8 cellular contexts compared by ENCODE assay signal in genomic region chr12:56636118-56636674, GRCh38. TPM values are rescaled to one million over a fixed set of nuclear protein-coding genes. Genes with fewer than 3 reads are reported as not detected.
A peak's percentile ranks its signal among the peaks of the same experiment; 100 is the strongest.
DNase-seq lines count a peak whose midpoint lies in the region; ATAC-seq and TF ChIP-seq lines count a peak whose summit lies in the region.

No MANE protein-coding gene starts in this region.

- POLR2A ChIA-PET in CD4-positive, alpha-beta memory T cell (lab: Charles Lee; ENCODE audit: partially characterized antibody), result interaction anchor here (0.6 to 10.0 kb wide), 35 partner anchors 8 to 705 kb away, joined by 3 to 210 read pairs (median 4); partner anchors contain the start of genes ATP5F1B, DGKA, GLS2 and NAB2

- no peaks in the 10 kb centered on the region for H3K27me3 ChIP-seq in CD4-positive, alpha-beta memory T cell (ENCODE audit: insufficient read depth, low read length)
- no peaks in the 10 kb centered on the region for H3K27me3 ChIP-seq in HL-60 (ENCODE audit: insufficient read depth, poor library complexity, severe bottlenecking)

- CTCF ChIA-PET in CD4-positive, alpha-beta memory T cell (lab: Charles Lee; ENCODE audit: partially characterized antibody), result interaction anchor here (0.5 to 3.7 kb wide), 32 partner anchors 8 to 899 kb away, joined by 3 to 68 read pairs (median 5); partner anchors contain the start of genes ATP5F1B, IL23A, PTGES3 and RBMS2
- CTCF ChIA-PET in activated CD8-positive, alpha-beta memory T cell treated with anti-CD3 and anti-CD28 coated beads, Interleukin-2, amount 10 ng/mL, durations not matched to agents 7 days and 5 days (lab: Charles Lee), result interaction anchor here (0.6 to 4.4 kb wide), 41 partner anchors 9 to 604 kb away, joined by 3 to 54 read pairs (median 4); partner anchors contain the start of genes ATP5F1B, GLS2, NACA and PAN2

- H3K27me3 Mint-ChIP-seq in CD4-positive, alpha-beta memory T cell, result no peaks in the 10 kb centered on the region
- H3K27me3 Mint-ChIP-seq in activated CD8-positive, alpha-beta memory T cell treated with anti-CD3 and anti-CD28 coated beads, Interleukin-2, amount 10 ng/mL, durations not matched to agents 7 days and 5 days, result no peaks in the 10 kb centered on the region
- H3K27me3 Mint-ChIP-seq in endothelial cell (ENCODE audit: unreplicated experiment), result peaks cover 15% of the 10 kb centered on the region

- peaks cover 31% of the 10 kb centered on the region for H3K36me3 ChIP-seq in CD4-positive, alpha-beta memory T cell (ENCODE audit: insufficient read depth, low read length)
- peaks cover 10% of the 10 kb centered on the region for H3K36me3 ChIP-seq in mucosa of descending colon (ENCODE audit: low read depth)

- H3K4me1 ChIP-seq in CD4-positive, alpha-beta memory T cell (ENCODE audit: insufficient read depth, low read length), result peaks cover 50% of the 10 kb centered on the region
- H3K4me1 ChIP-seq in mucosa of descending colon (ENCODE audit: low read depth), result peaks cover 48% of the 10 kb centered on the region

- H3K4me1 Mint-ChIP-seq in CD4-positive, alpha-beta memory T cell, result peaks cover 34 to 66% (median 50%) of the 10 kb centered on the region in 4 donors
- H3K4me1 Mint-ChIP-seq in activated CD8-positive, alpha-beta memory T cell treated with anti-CD3 and anti-CD28 coated beads, Interleukin-2, amount 10 ng/mL, durations not matched to agents 7 days and 5 days, result peaks cover 59% of the 10 kb centered on the region
- H3K4me1 Mint-ChIP-seq in endothelial cell (ENCODE audit: unreplicated experiment), result peaks cover 45% of the 10 kb centered on the region

- peak overlapping the region; percentile 86 to 99 (median 96) for H3K4me3 Mint-ChIP-seq in CD4-positive, alpha-beta memory T cell
- peak overlapping the region; percentile 82 for H3K4me3 Mint-ChIP-seq in activated CD8-positive, alpha-beta memory T cell treated with anti-CD3 and anti-CD28 coated beads, Interleukin-2, amount 10 ng/mL, durations not matched to agents 7 days and 5 days
- peak overlapping the region; percentile 94 for H3K4me3 Mint-ChIP-seq in endothelial cell (ENCODE audit: unreplicated experiment)

- no peaks in the 10 kb centered on the region for H3K9me3 ChIP-seq in CD4-positive, alpha-beta memory T cell (ENCODE audit: control insufficient read depth in 1 of 2, low read length in 2 of 2)
- no peaks in the 10 kb centered on the region for H3K9me3 ChIP-seq in mucosa of descending colon

- peak overlapping the region; percentile 82 to 99 (median 97) for H3K27ac Mint-ChIP-seq in CD4-positive, alpha-beta memory T cell
- H3K27ac Mint-ChIP-seq in activated CD8-positive, alpha-beta memory T cell treated with anti-CD3 and anti-CD28 coated beads, Interleukin-2, amount 10 ng/mL, durations not matched to agents 7 days and 5 days, result peak overlapping the region; percentile 87
- H3K27ac Mint-ChIP-seq in endothelial cell (ENCODE audit: unreplicated experiment), result peak overlapping the region; percentile 92

- ATAC-seq in GM19455 (IDR thresholded peaks at IDR 0.05; ENCODE audit: unreplicated experiment), result peak; percentile 51
- peak; percentile 74 for ATAC-seq in activated CD8-positive, alpha-beta memory T cell treated with anti-CD3 and anti-CD28 coated beads, Interleukin-2, amount 10 ng/mL, durations not matched to agents 7 days and 5 days
- ATAC-seq in mucosa of descending colon, result peak; percentile 76

- intact Hi-C loops in CD4-positive, alpha-beta memory T cell (cut with micrococcal nuclease), result loop anchor here (1.0 to 10.0 kb wide), 10 partner anchors 10 to 811 kb away; partner anchors contain the start of genes DNAJC14, NAB2, NACA and PRIM1
- intact Hi-C loops in mucosa of descending colon (cut with DNase I, micrococcal nuclease), result loop anchor here in 1 of 2 donors (10.0 kb wide), 1 partner anchor 111 kb away; the partner anchor contains the start of gene RBMS2

- peaks cover 27 to 42% of the 10 kb centered on the region in 2 donors for H3K36me3 Mint-ChIP-seq in CD4-positive, alpha-beta memory T cell
- H3K36me3 Mint-ChIP-seq in activated CD8-positive, alpha-beta memory T cell treated with anti-CD3 and anti-CD28 coated beads, Interleukin-2, amount 10 ng/mL, durations not matched to agents 7 days and 5 days, result peaks cover 26% of the 10 kb centered on the region
- H3K36me3 Mint-ChIP-seq in endothelial cell (ENCODE audit: low read depth, unreplicated experiment), result peaks cover 23% of the 10 kb centered on the region

- TF ChIP-seq CTCF in HL-60 (IDR thresholded peaks at IDR 0.05; ENCODE audit: insufficient read depth, low read length) (no peak), endothelial cell (IDR thresholded peaks at IDR 0.05; ENCODE audit: unreplicated experiment) (no peak), mucosa of descending colon (IDR thresholded peaks at IDR 0.05) (no peak)

- peak overlapping the region; percentile 58 to 64 for H3K4me3 ChIP-seq in CD4-positive, alpha-beta memory T cell (ENCODE audit: low read length in 2 of 2)
- H3K4me3 ChIP-seq in HL-60 (replicated peaks; ENCODE audit: insufficient read depth, low read length), result peak overlapping the region; percentile 77
- peak overlapping the region; percentile 67 for H3K4me3 ChIP-seq in mucosa of descending colon

- peak; percentile 74 to 93 (median 76) for DNase-seq in CD4-positive, alpha-beta memory T cell
- DNase-seq in HL-60 (ENCODE audit: low read depth in 1 of 2, low spot score in 1 of 2), result peak in 1 of 2 experiments; percentile 96
- DNase-seq in NOMO-1 treated with DMSO at 0.1 percent for 48 hours (lab: John Stamatoyannopoulos, UW; ENCODE audit: unreplicated experiment), result peak; percentile 89
- DNase-seq in activated CD8-positive, alpha-beta memory T cell treated with anti-CD3 and anti-CD28 coated beads, Interleukin-2, amount 10 ng/mL, durations not matched to agents 7 days and 5 days, result peak; percentile 95
- DNase-seq in endothelial cell (ENCODE audit: low spot score), result peak; percentile 61
- DNase-seq in mucosa of descending colon, result peak; percentile 93 to 96 (median 95)
- DNase-seq in stimulated activated CD8-positive, alpha-beta memory T cell treated with anti-CD3 and anti-CD28 coated beads, Interleukin-4, amount 100 ng/mL, for 1 hour (ENCODE audit: low read depth in 2 of 2, low spot score in 1 of 2), result peak; percentile 60 to 64

- no peaks in the 10 kb centered on the region for H3K9me3 Mint-ChIP-seq in CD4-positive, alpha-beta memory T cell
- H3K9me3 Mint-ChIP-seq in activated CD8-positive, alpha-beta memory T cell treated with anti-CD3 and anti-CD28 coated beads, Interleukin-2, amount 10 ng/mL, durations not matched to agents 7 days and 5 days (ENCODE audit: low read depth), result no peaks in the 10 kb centered on the region
- no peaks in the 10 kb centered on the region for H3K9me3 Mint-ChIP-seq in endothelial cell (ENCODE audit: unreplicated experiment)

- H3K27ac ChIP-seq in CD4-positive, alpha-beta memory T cell (ENCODE audit: low read depth, low read length), result peak overlapping the region; percentile 81
- H3K27ac ChIP-seq in HL-60 (replicated peaks), result peak overlapping the region; percentile 74

RNA-seq across cellular contexts. Expression of gene BAZ2A, which starts 6.1 kb away (rescaled TPM):
- total RNA-seq in CD4-positive, alpha-beta memory T cell, result 100 to 1,000 TPM; 206 to 212 TPM
- 10 to 100 TPM in 1 of 2 donors, 1 to 10 TPM in 1; 3.8 to 36.6 TPM for polyA plus RNA-seq in CD4-positive, alpha-beta memory T cell
- 100 to 1,000 TPM; 110 to 113 TPM for total RNA-seq in activated CD8-positive, alpha-beta memory T cell treated with anti-CD3 and anti-CD28 coated beads, Interleukin-2, amount 10 ng/mL, durations not matched to agents 7 days and 5 days
- total RNA-seq in endothelial cell (ENCODE audit: unreplicated experiment) (165 TPM), mucosa of descending colon (100 to 1,000 TPM; 109 to 144 (median 110) TPM)

RNA-seq across cellular contexts. Expression of gene ATP5F1B, which starts 9.6 kb away (rescaled TPM):
- total RNA-seq in CD4-positive, alpha-beta memory T cell, result 100 to 1,000 TPM; 243 to 256 TPM
- polyA plus RNA-seq in CD4-positive, alpha-beta memory T cell, result 1,000 to 10,000 TPM in 1 of 2 donors, 100 to 1,000 TPM in 1; 771 to 1,156 TPM
- total RNA-seq in activated CD8-positive, alpha-beta memory T cell treated with anti-CD3 and anti-CD28 coated beads, Interleukin-2, amount 10 ng/mL, durations not matched to agents 7 days and 5 days, result 100 to 1,000 TPM; 583 to 726 TPM
- 519 TPM for total RNA-seq in endothelial cell (ENCODE audit: unreplicated experiment)
- total RNA-seq in mucosa of descending colon, result 1,000 to 10,000 TPM in 2 of 3 donors, 100 to 1,000 TPM in 1; 874 to 1,329 (median 1,265) TPM

RNA-seq across cellular contexts. Expression of gene PTGES3, which starts 51.9 kb away (rescaled TPM):
- 100 to 1,000 TPM; 191 to 195 TPM for total RNA-seq in CD4-positive, alpha-beta memory T cell
- 100 to 1,000 TPM; 261 to 353 TPM for polyA plus RNA-seq in CD4-positive, alpha-beta memory T cell
- 100 to 1,000 TPM; 241 to 268 TPM for total RNA-seq in activated CD8-positive, alpha-beta memory T cell treated with anti-CD3 and anti-CD28 coated beads, Interleukin-2, amount 10 ng/mL, durations not matched to agents 7 days and 5 days
- total RNA-seq in endothelial cell (ENCODE audit: unreplicated experiment) (165 TPM), mucosa of descending colon (100 to 1,000 TPM; 155 to 223 (median 164) TPM)
